Comparison of ENCODE assay signal across 17 cellular contexts in genomic region chrX:124215786-124216185, GRCh38.
A peak's percentile ranks its signal among the peaks of the same experiment; 100 is the strongest.
DNase-seq lines count a peak whose midpoint lies in the region; ATAC-seq lines count a peak whose summit lies in the region.
"Had no signal": no experiment of that assay in that cellular context is flagged by ENCODE, and none has a peak within 500 bp of the region (broad histone marks: within the 10 kb centered on the region; RNA-seq: fewer than 3 reads in every experiment).

No MANE protein-coding gene starts in this region.

- no peak overlapping the region for H3K9ac ChIP-seq in BLaER1

- peak overlapping the region; percentile 73; the same call in 1 of the 2 replicates for H3K4me2 ChIP-seq in BLaER1

- peaks cover 4 to 66% (median 34%) of the 10 kb centered on the region in 4 donors for H3K4me1 Mint-ChIP-seq in CD4-positive, CD25-positive, alpha-beta regulatory T cell
- peaks cover 59% of the 10 kb centered on the region for H3K4me1 Mint-ChIP-seq in T-helper 17 cell

- peak overlapping the region in 2 of 3 donors; percentile 43 to 57 for H3K27ac Mint-ChIP-seq in CD4-positive, CD25-positive, alpha-beta regulatory T cell
- peak overlapping the region; percentile 95 for H3K27ac Mint-ChIP-seq in T-helper 17 cell
- H3K27ac Mint-ChIP-seq: nephron had no signal

- peaks cover 47% of the 10 kb centered on the region for H3K4me1 ChIP-seq in BLaER1
- peaks cover 29% of the 10 kb centered on the region for H3K4me1 ChIP-seq in CD4-positive, CD25-positive, alpha-beta regulatory T cell (ENCODE audit: control insufficient read depth, insufficient read depth, low read length, poor library complexity, severe bottlenecking)
- peaks cover 48% of the 10 kb centered on the region for H3K4me1 ChIP-seq in effector memory CD4-positive, alpha-beta T cell (ENCODE audit: control insufficient read depth, insufficient read depth, low read length, poor library complexity, severe bottlenecking)

- H3K36me3 Mint-ChIP-seq in CD4-positive, CD25-positive, alpha-beta regulatory T cell = no peaks in the 10 kb centered on the region
- H3K36me3 Mint-ChIP-seq in T-helper 17 cell (ENCODE audit: low read depth) = no peaks in the 10 kb centered on the region

- DNase-seq in CD4-positive, CD25-positive, alpha-beta regulatory T cell = no peak
- DNase-seq in T-helper 17 cell = no peak
- DNase-seq in effector memory CD4-positive, alpha-beta T cell = no peak
- DNase-seq in NCI-H2081 treated with DMSO at 0.1 percent for 48 hours (lab: John Stamatoyannopoulos, UW) = no peak
- DNase-seq in stimulated activated naive CD4-positive, alpha-beta T cell treated with Interleukin-2 at 50 U/mL for 16 hours (lab: John Stamatoyannopoulos, UW) = no peak
- no peak for DNase-seq in NCI-H774 (lab: John Stamatoyannopoulos, UW)
- DNase-seq: activated CD4-positive, alpha-beta T cell treated with anti-CD3 and anti-CD28 coated beads, Interleukin-2, amount 50 U/mL, for 48 hours; dermis blood vessel endothelial cell; heart left ventricle; NCI-H146; NCI-H2171 treated with DMSO at 0.1 percent for 48 hours; NCI-H526; stimulated activated naive CD4-positive, alpha-beta T cell; trophoblast cell had no signal

- no peak overlapping the region for H3K4me3 Mint-ChIP-seq in CD4-positive, CD25-positive, alpha-beta regulatory T cell
- H3K4me3 Mint-ChIP-seq in T-helper 17 cell = no peak overlapping the region
- H3K4me3 Mint-ChIP-seq: nephron had no signal

- no peaks in the 10 kb centered on the region for H3K36me3 ChIP-seq in BLaER1
- H3K36me3 ChIP-seq in CD4-positive, CD25-positive, alpha-beta regulatory T cell (ENCODE audit: control insufficient read depth, insufficient read depth, low read length) = no peaks in the 10 kb centered on the region
- H3K36me3 ChIP-seq in effector memory CD4-positive, alpha-beta T cell (ENCODE audit: control insufficient read depth, insufficient read depth, low read length) = no peaks in the 10 kb centered on the region
- H3K36me3 ChIP-seq: cardiac muscle cell, heart left ventricle had no signal

- no peaks in the 10 kb centered on the region for H3K9me3 Mint-ChIP-seq in CD4-positive, CD25-positive, alpha-beta regulatory T cell

- peaks cover 76% of the 10 kb centered on the region for H3K27me3 ChIP-seq in BLaER1
- H3K27me3 ChIP-seq in CD4-positive, CD25-positive, alpha-beta regulatory T cell (ENCODE audit: control insufficient read depth, insufficient read depth, low read length) = no peaks in the 10 kb centered on the region
- no peaks in the 10 kb centered on the region for H3K27me3 ChIP-seq in effector memory CD4-positive, alpha-beta T cell (replicated peaks; ENCODE audit: control insufficient read depth, insufficient read depth, low read length, poor library complexity, severe bottlenecking)
- H3K27me3 ChIP-seq: cardiac muscle cell had no signal

- H3K9me3 ChIP-seq in BLaER1 (peaks cover 7% of the 10 kb centered on the region; the same call in 1 of the 2 replicates), T-helper 17 cell (ENCODE audit: control insufficient read depth, low read length, poor library complexity, severe bottlenecking) (no peaks in the 10 kb centered on the region)
- no peaks in the 10 kb centered on the region for H3K9me3 ChIP-seq in CD4-positive, CD25-positive, alpha-beta regulatory T cell (ENCODE audit: control insufficient read depth in 2 of 2, low read length in 2 of 2)
- H3K9me3 ChIP-seq in effector memory CD4-positive, alpha-beta T cell (ENCODE audit: control insufficient read depth, low read length) = no peaks in the 10 kb centered on the region
- H3K9me3 ChIP-seq: heart left ventricle had no signal

- H3K4me3 ChIP-seq in BLaER1 = no peak overlapping the region
- no peak overlapping the region for H3K4me3 ChIP-seq in CD4-positive, CD25-positive, alpha-beta regulatory T cell (ENCODE audit: low read depth, low read length)
- no peak overlapping the region for H3K4me3 ChIP-seq in effector memory CD4-positive, alpha-beta T cell (ENCODE audit: insufficient read depth, low read depth, low read length, poor library complexity, severe bottlenecking)
- H3K4me3 ChIP-seq: cardiac muscle cell, heart left ventricle had no signal

- no peaks in the 10 kb centered on the region for H4K20me1 ChIP-seq in BLaER1

- H3K27me3 Mint-ChIP-seq in CD4-positive, CD25-positive, alpha-beta regulatory T cell = peaks cover 4% of the 10 kb centered on the region
- no peaks in the 10 kb centered on the region for H3K27me3 Mint-ChIP-seq in T-helper 17 cell

- peak overlapping the region; percentile 84; the same call in 1 of the 2 replicates for H3K27ac ChIP-seq in BLaER1
- H3K27ac ChIP-seq in CD4-positive, CD25-positive, alpha-beta regulatory T cell (ENCODE audit: insufficient read depth, low read length, poor library complexity, severe bottlenecking) = no peak overlapping the region
- peak overlapping the region; percentile 13 for H3K27ac ChIP-seq in effector memory CD4-positive, alpha-beta T cell (ENCODE audit: insufficient read depth, low read length, poor library complexity, severe bottlenecking)
- H3K27ac ChIP-seq: cardiac muscle cell had no signal

- ATAC-seq in CD4-positive, CD25-positive, alpha-beta regulatory T cell (ENCODE audit: low read depth in 2 of 2) = no peak
- no peak for ATAC-seq in T-helper 17 cell
- ATAC-seq: heart left ventricle had no signal
